Comparison of ENCODE assay signal across 8 cellular contexts in genomic region chr22:44623771-44624510, GRCh38.
DNase-seq lines count a peak whose midpoint lies in the region; ATAC-seq and TF ChIP-seq lines count a peak whose summit lies in the region.

No MANE protein-coding gene starts in this region.

- ATAC-seq in HG02763 (IDR thresholded peaks at IDR 0.05; ENCODE audit: unreplicated experiment) (no peak), GM19351 (IDR thresholded peaks at IDR 0.05; ENCODE audit: unreplicated experiment) (no peak), HG02798 (IDR thresholded peaks at IDR 0.05; ENCODE audit: poor library complexity, unreplicated experiment) (no peak)

- no peaks in the 10 kb centered on the region for H3K27me3 ChIP-seq in WERI-Rb-1 (ENCODE audit: insufficient read depth, low read depth, severe bottlenecking)

- no peaks in the 10 kb centered on the region for H3K36me3 ChIP-seq in WERI-Rb-1

- H3K9me3 ChIP-seq in WERI-Rb-1 (ENCODE audit: severe bottlenecking): no peaks in the 10 kb centered on the region

- TF ChIP-seq CTCF in HFF-Myc (IDR thresholded peaks at IDR 0.05; ENCODE audit: low read depth, low read length, missing control alignments): peak; percentile 5
- peak; percentile 91 for TF ChIP-seq CTCF in WERI-Rb-1 (IDR thresholded peaks at IDR 0.05; ENCODE audit: low read depth, low read length)

- no peak overlapping the region for H3K4me3 ChIP-seq in HFF-Myc (replicated peaks; ENCODE audit: low read depth, low read length)
- H3K4me3 ChIP-seq in WERI-Rb-1 (ENCODE audit: low read depth, low read length): no peak overlapping the region

- peak; percentile 79 for DNase-seq in COLO668 (lab: John Stamatoyannopoulos, UW; ENCODE audit: unreplicated experiment)
- no peak for DNase-seq in HFF-Myc (ENCODE audit: extremely low read depth, low read depth)
- peak; percentile 75 for DNase-seq in WERI-Rb-1
- peak; percentile 72 for DNase-seq in left kidney (ENCODE audit: low read depth, low spot score)
- DNase-seq in midbrain (lab: John Stamatoyannopoulos, UW): no peak

- peak overlapping the region; percentile 51 for H3K27ac ChIP-seq in WERI-Rb-1

Comparison
In these comparisons a context has a peak if more than half of its experiments do, and no peak if none do; other contexts are left out.
1. DNase-seq: peak in COLO668 (single experiment), WERI-Rb-1 (single experiment) and left kidney (single experiment); none in HFF-Myc (single experiment) and midbrain (single experiment).